Comparison of ENCODE assay signal across 8 cellular contexts in genomic region chr22:31490496-31490925, GRCh38. TPM values are rescaled to one million over a fixed set of nuclear protein-coding genes. Genes with fewer than 3 reads are reported as not detected.
DNase-seq lines count a peak whose midpoint lies in the region; ATAC-seq and TF ChIP-seq lines count a peak whose summit lies in the region.

No MANE protein-coding gene starts in this region.

- H3K4me3 Mint-ChIP-seq in activated naive CD4-positive, alpha-beta T cell treated with anti-CD3 and anti-CD28 coated beads, Interleukin-2, amount 10 ng/mL, durations not matched to agents 7 days and 5 days, result peak overlapping the region; percentile 84
- H3K4me3 Mint-ChIP-seq in type B pancreatic cell, result peak overlapping the region; percentile 92

- peak; percentile 77 for TF ChIP-seq POLR2A in GM19099 (IDR thresholded peaks at IDR 0.05; ENCODE audit: extremely low read depth, insufficient read length, low read depth)
- peak; percentile 75 for TF ChIP-seq POLR2A in Raji (IDR thresholded peaks at IDR 0.05; ENCODE audit: insufficient read depth, low read depth, low read length)

- H3K4me1 Mint-ChIP-seq in activated naive CD4-positive, alpha-beta T cell treated with anti-CD3 and anti-CD28 coated beads, Interleukin-2, amount 10 ng/mL, durations not matched to agents 7 days and 5 days, result peaks cover 53% of the 10 kb centered on the region
- H3K4me1 Mint-ChIP-seq in type B pancreatic cell (ENCODE audit: unreplicated experiment), result peaks cover 21% of the 10 kb centered on the region

- CTCF ChIA-PET in activated naive CD4-positive, alpha-beta T cell treated with anti-CD3 and anti-CD28 coated beads, Interleukin-2, amount 10 ng/mL, durations not matched to agents 7 days and 5 days (lab: Charles Lee), result interaction anchor here (0.8 kb wide), 1 partner anchor 38 kb away, joined by 3 read pairs; no protein-coding TSS in a partner anchor

- H3K27me3 Mint-ChIP-seq in activated naive CD4-positive, alpha-beta T cell treated with anti-CD3 and anti-CD28 coated beads, Interleukin-2, amount 10 ng/mL, durations not matched to agents 7 days and 5 days, result no peaks in the 10 kb centered on the region
- H3K27me3 Mint-ChIP-seq in type B pancreatic cell, result no peaks in the 10 kb centered on the region

- H3K27ac Mint-ChIP-seq in activated naive CD4-positive, alpha-beta T cell treated with anti-CD3 and anti-CD28 coated beads, Interleukin-2, amount 10 ng/mL, durations not matched to agents 7 days and 5 days, result peak overlapping the region; percentile 97
- H3K27ac Mint-ChIP-seq in type B pancreatic cell, result peak overlapping the region; percentile 97

- peaks cover 15% of the 10 kb centered on the region for H3K36me3 Mint-ChIP-seq in activated naive CD4-positive, alpha-beta T cell treated with anti-CD3 and anti-CD28 coated beads, Interleukin-2, amount 10 ng/mL, durations not matched to agents 7 days and 5 days
- no peaks in the 10 kb centered on the region for H3K36me3 Mint-ChIP-seq in type B pancreatic cell

- ATAC-seq in HG03354 (IDR thresholded peaks at IDR 0.05; ENCODE audit: poor library complexity, severe bottlenecking, unreplicated experiment), result peak; percentile 65

- no peaks in the 10 kb centered on the region for H3K9me3 Mint-ChIP-seq in activated naive CD4-positive, alpha-beta T cell treated with anti-CD3 and anti-CD28 coated beads, Interleukin-2, amount 10 ng/mL, durations not matched to agents 7 days and 5 days
- no peaks in the 10 kb centered on the region for H3K9me3 Mint-ChIP-seq in type B pancreatic cell

- no peak for TF ChIP-seq CTCF in type B pancreatic cell (conservative IDR thresholded peaks at IDR 0.05)

- peak; percentile 95 for DNase-seq in CD1c-positive myeloid dendritic cell (ENCODE audit: extremely low spot score)
- peak; percentile 69 for DNase-seq in activated naive CD4-positive, alpha-beta T cell treated with anti-CD3 and anti-CD28 coated beads, Interleukin-2, amount 10 ng/mL, durations not matched to agents 7 days and 5 days
- peak; percentile 60 for DNase-seq in globus pallidus (ENCODE audit: low spot score)
- DNase-seq in occipital lobe (lab: John Stamatoyannopoulos, UW), result peak; percentile 40
- no peak for DNase-seq in type B pancreatic cell (ENCODE audit: extremely low spot score, unreplicated experiment)

RNA-seq across cellular contexts. Expression of gene EIF4ENIF1, which starts 0.9 kb away (rescaled TPM):
- total RNA-seq in occipital lobe (19.8 TPM), type B pancreatic cell (ENCODE audit: low replicate concordance) (38.8 and 42.6 TPM in 2 replicates)

RNA-seq across cellular contexts. Expression of gene SFI1, which starts 5.8 kb away (rescaled TPM):
- total RNA-seq in occipital lobe (15.1 TPM), type B pancreatic cell (ENCODE audit: low replicate concordance) (28.7 and 50.3 TPM in 2 replicates)
